ENCODE assay signal across 21 cellular contexts in the genomic region with DNA sequence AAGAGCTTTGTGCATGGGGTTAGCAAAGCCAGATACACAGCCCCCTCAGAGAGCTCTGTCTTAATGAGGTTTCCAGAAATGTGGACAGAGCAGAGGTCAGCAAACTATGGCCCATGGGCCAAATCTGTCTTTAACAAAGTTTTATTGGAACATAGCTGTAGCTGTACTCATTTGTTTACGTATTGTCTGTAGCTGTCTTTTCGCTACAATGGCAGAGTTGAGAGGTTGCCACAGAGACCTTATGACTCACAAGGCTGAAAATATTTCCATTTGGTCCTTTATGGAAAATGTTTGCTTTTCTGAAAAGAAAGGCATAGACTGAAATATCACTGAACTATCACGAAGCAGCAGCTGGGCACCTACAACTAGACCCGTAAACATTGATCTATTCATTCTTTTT.
DNase-seq lines count a peak whose midpoint lies in the region; ATAC-seq, FAIRE-seq and TF ChIP-seq lines count a peak whose summit lies in the region.
"Had no signal": no experiment of that assay in that cellular context is flagged by ENCODE, and none has a peak within 500 bp of the region (broad histone marks: within the 10 kb centered on the region; RNA-seq: fewer than 3 reads in every experiment).

No MANE protein-coding gene starts in this region.

- TF ChIP-seq CTCF in RWPE2 (IDR thresholded peaks at IDR 0.05; ENCODE audit: poor library complexity, severe bottlenecking) (no peak), fibroblast of lung (conservative IDR thresholded peaks at IDR 0.05 in 1 of 2, IDR thresholded peaks at IDR 0.05 in 1 of 2; ENCODE audit: low read depth in 1 of 2, low read length in 2 of 2) (no peak)

- no peaks in the 10 kb centered on the region for H3K4me1 ChIP-seq in RWPE2 (ENCODE audit: insufficient read depth, poor library complexity, severe bottlenecking)
- no peaks in the 10 kb centered on the region for H3K4me1 ChIP-seq in fibroblast of lung (ENCODE audit: control insufficient read depth, extremely low read depth, insufficient read depth, low read length)
- H3K4me1 ChIP-seq: esophagus squamous epithelium had no signal

- no peak overlapping the region for H2AFZ ChIP-seq in fibroblast of lung (ENCODE audit: low read length)

- H3K4me2 ChIP-seq in fibroblast of lung (ENCODE audit: extremely low read depth, insufficient read depth, low read length): no peak overlapping the region

- H3K4me3 ChIP-seq in RWPE2 (ENCODE audit: severe bottlenecking): no peak overlapping the region
- H3K4me3 ChIP-seq in fibroblast of lung (replicated peaks in 1 of 4; ENCODE audit: control extremely low read depth in 1 of 4, insufficient read depth in 1 of 4, low read depth in 3 of 4, low read length in 4 of 4): no peak overlapping the region
- H3K4me3 ChIP-seq: dorsolateral prefrontal cortex, esophagus squamous epithelium had no signal

- ATAC-seq in RWPE2 (ENCODE audit: low read depth): peak; percentile 73
- ATAC-seq: activated T-cell treated with anti-CD3 and anti-CD28 coated beads, Interleukin-2, amount 50 U/mL, for 4 hours; stimulated activated naive CD8-positive, alpha-beta T cell treated with anti-CD3 and anti-CD28 coated beads, Interleukin-15, Interleukin-2, amounts not matched to agents 100 U/mL and 50 U/mL, for 24 hours; T-cell had no signal

- no peak overlapping the region for H3K9ac ChIP-seq in fibroblast of lung (ENCODE audit: insufficient read depth, low read length)

- FAIRE-seq in urothelium cell line (lab: Jason Lieb, UNC): no peak

- H4K20me1 ChIP-seq in fibroblast of lung (ENCODE audit: control insufficient read depth, extremely low read depth, insufficient read depth, low read length): no peaks in the 10 kb centered on the region

- H3K9me3 ChIP-seq in RWPE2 (ENCODE audit: severe bottlenecking) (no peaks in the 10 kb centered on the region), fibroblast of lung (ENCODE audit: control insufficient read depth, insufficient read depth, low read depth, low read length) (no peaks in the 10 kb centered on the region)
- H3K9me3 ChIP-seq: esophagus squamous epithelium had no signal

- H3K27me3 ChIP-seq in RWPE2 (ENCODE audit: insufficient read depth, poor library complexity, severe bottlenecking) (no peaks in the 10 kb centered on the region), fibroblast of lung (ENCODE audit: control insufficient read depth, insufficient read depth, low read length) (no peaks in the 10 kb centered on the region)
- H3K27me3 ChIP-seq: dorsolateral prefrontal cortex, esophagus squamous epithelium had no signal

- H3K27ac ChIP-seq in RWPE2 (ENCODE audit: poor library complexity, severe bottlenecking) (no peak overlapping the region), fibroblast of lung (ENCODE audit: insufficient read depth, low read length) (no peak overlapping the region)
- H3K27ac ChIP-seq: 22Rv1, dorsolateral prefrontal cortex, esophagus squamous epithelium, RWPE1 had no signal

- peak; percentile 13 for DNase-seq in NCI-H748 (lab: John Stamatoyannopoulos, UW; ENCODE audit: unreplicated experiment)
- no peak for DNase-seq in NCI-H748 treated with DMSO at 0.1 percent for 48 hours (lab: John Stamatoyannopoulos, UW)
- DNase-seq in RWPE2 (ENCODE audit: low spot score): no peak
- DNase-seq in fibroblast of lung (ENCODE audit: low read depth in 2 of 2): peak; percentile 72 to 82
- DNase-seq in urothelium cell line (ENCODE audit: low spot score): peak; percentile 17
- DNase-seq in NCI-H1092 (lab: John Stamatoyannopoulos, UW): no peak
- no peak for DNase-seq in NCI-H2227 treated with DMSO at 0.1 percent for 48 hours (lab: John Stamatoyannopoulos, UW)
- DNase-seq in COLO829 (ENCODE audit: low spot score): no peak
- DNase-seq: activated naive CD4-positive, alpha-beta T cell treated with anti-CD3 and anti-CD28 coated beads, Interleukin-2, amount 50 U/mL, for 16 hours; activated T-cell treated with anti-CD3 and anti-CD28 coated beads, Interleukin-2, amount 50 U/mL, for 4 hours; CD4-positive, alpha-beta T cell; DND-41; dorsolateral prefrontal cortex; esophagus squamous epithelium; hippocampal formation; NCI-H1048; NCI-H2171; stimulated activated naive CD8-positive, alpha-beta T cell treated with anti-CD3 and anti-CD28 coated beads, Interleukin-15, Interleukin-2, amounts not matched to agents 100 U/mL and 50 U/mL, for 24 hours; T-cell had no signal

- no peaks in the 10 kb centered on the region for H3K79me2 ChIP-seq in fibroblast of lung (ENCODE audit: control insufficient read depth, insufficient read depth, low read length)

- no peaks in the 10 kb centered on the region for H3K36me3 ChIP-seq in RWPE2 (ENCODE audit: low read depth)
- H3K36me3 ChIP-seq in fibroblast of lung (ENCODE audit: control insufficient read depth, insufficient read depth, low read length): no peaks in the 10 kb centered on the region
- H3K36me3 ChIP-seq: esophagus squamous epithelium had no signal

Comparison
In these comparisons a context has a peak if more than half of its experiments do, and no peak if none do; other contexts are left out.
1. DNase-seq: peak in NCI-H748 (single experiment), fibroblast of lung (2 of 2) and urothelium cell line (single experiment); none in NCI-H748 treated with DMSO at 0.1 percent for 48 hours (single experiment), RWPE2 (single experiment), NCI-H1092 (single experiment), NCI-H2227 treated with DMSO at 0.1 percent for 48 hours (single experiment) and COLO829 (single experiment).